Comparison of ENCODE assay signal across 1 cellular context in the genomic region with DNA sequence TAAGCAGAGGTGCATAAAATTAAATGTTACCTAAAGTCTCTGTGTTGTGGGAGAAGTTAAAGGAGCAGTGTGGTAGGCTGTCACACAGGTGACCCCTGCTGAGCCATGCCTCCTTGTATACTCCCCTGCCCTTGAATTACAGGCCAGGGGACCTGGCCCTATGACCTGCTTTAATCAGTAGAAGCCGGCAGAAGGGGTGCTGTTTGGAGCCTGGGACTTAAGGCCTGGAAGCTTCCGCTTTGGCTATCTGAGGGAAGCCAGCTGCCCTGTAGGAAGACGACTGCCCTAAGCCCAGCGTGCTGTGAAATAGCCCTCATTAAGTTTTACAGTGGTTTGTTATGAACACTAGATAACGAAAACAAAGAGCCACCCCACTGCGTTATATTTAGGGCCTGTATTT.
TF ChIP-seq lines count a peak whose summit lies in the region.

No MANE protein-coding gene starts in this region.

TF ChIP-seq in HepG2, 621 proteins besides CTCF, POLR2A, EP300 and RAD21 (continued from another document):
- TF ChIP-seq, protein P1, sequence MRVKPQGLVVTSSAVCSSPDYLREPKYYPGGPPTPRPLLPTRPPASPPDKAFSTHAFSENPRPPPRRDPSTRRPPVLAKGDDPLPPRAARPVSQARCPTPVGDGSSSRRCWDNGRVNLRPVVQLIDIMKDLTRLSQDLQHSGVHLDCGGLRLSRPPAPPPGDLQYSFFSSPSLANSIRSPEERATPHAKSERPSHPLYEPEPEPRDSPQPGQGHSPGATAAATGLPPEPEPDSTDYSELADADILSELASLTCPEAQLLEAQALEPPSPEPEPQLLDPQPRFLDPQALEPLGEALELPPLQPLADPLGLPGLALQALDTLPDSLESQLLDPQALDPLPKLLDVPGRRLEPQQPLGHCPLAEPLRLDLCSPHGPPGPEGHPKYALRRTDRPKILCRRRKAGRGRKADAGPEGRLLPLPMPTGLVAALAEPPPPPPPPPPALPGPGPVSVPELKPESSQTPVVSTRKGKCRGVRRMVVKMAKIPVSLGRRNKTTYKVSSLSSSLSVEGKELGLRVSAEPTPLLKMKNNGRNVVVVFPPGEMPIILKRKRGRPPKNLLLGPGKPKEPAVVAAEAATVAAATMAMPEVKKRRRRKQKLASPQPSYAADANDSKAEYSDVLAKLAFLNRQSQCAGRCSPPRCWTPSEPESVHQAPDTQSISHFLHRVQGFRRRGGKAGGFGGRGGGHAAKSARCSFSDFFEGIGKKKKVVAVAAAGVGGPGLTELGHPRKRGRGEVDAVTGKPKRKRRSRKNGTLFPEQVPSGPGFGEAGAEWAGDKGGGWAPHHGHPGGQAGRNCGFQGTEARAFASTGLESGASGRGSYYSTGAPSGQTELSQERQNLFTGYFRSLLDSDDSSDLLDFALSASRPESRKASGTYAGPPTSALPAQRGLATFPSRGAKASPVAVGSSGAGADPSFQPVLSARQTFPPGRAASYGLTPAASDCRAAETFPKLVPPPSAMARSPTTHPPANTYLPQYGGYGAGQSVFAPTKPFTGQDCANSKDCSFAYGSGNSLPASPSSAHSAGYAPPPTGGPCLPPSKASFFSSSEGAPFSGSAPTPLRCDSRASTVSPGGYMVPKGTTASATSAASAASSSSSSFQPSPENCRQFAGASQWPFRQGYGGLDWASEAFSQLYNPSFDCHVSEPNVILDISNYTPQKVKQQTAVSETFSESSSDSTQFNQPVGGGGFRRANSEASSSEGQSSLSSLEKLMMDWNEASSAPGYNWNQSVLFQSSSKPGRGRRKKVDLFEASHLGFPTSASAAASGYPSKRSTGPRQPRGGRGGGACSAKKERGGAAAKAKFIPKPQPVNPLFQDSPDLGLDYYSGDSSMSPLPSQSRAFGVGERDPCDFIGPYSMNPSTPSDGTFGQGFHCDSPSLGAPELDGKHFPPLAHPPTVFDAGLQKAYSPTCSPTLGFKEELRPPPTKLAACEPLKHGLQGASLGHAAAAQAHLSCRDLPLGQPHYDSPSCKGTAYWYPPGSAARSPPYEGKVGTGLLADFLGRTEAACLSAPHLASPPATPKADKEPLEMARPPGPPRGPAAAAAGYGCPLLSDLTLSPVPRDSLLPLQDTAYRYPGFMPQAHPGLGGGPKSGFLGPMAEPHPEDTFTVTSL (CRISPR knock-in tag; IDR thresholded peaks at IDR 0.05; ENCODE audit: borderline replicate concordance) = no peak
- TF ChIP-seq ATAD3A (CRISPR knock-in tag; IDR thresholded peaks at IDR 0.05) (no peak), KDM1A (CRISPR knock-in tag; IDR thresholded peaks at IDR 0.05) (no peak)
TF ChIP-seq in HepG2: peak in this region for 0.
